Comparison of ENCODE assay signal across 9 cellular contexts in genomic region chr14:65228436-65228835, GRCh38.
A peak's percentile ranks its signal among the peaks of the same experiment; 100 is the strongest.
DNase-seq lines count a peak whose midpoint lies in the region; ATAC-seq, FAIRE-seq and TF ChIP-seq lines count a peak whose summit lies in the region.
"Had no signal": no experiment of that assay in that cellular context is flagged by ENCODE, and none has a peak within 500 bp of the region (broad histone marks: within the 10 kb centered on the region; RNA-seq: fewer than 3 reads in every experiment).

No MANE protein-coding gene starts in this region.

- no peaks in the 10 kb centered on the region for H3K27me3 Mint-ChIP-seq in activated B cell treated with CpG ODN at 0.5 μM for 24 hours

- POLR2A ChIA-PET in activated B cell treated with CpG ODN at 0.5 μM for 24 hours (lab: Charles Lee) = interaction anchor here (0.6 to 7.5 kb wide), 18 partner anchors 14 to 185 kb away, joined by 3 to 95 read pairs (median 4); partner anchors contain the start of gene FUT8

- no peaks in the 10 kb centered on the region for H3K36me3 Mint-ChIP-seq in activated B cell treated with CpG ODN at 0.5 μM for 24 hours (ENCODE audit: low read depth)

- H3K27ac ChIP-seq in left ventricle myocardium inferior (replicated peaks) = peak overlapping the region; percentile 92

- H3K4me1 Mint-ChIP-seq in activated B cell treated with CpG ODN at 0.5 μM for 24 hours = peaks cover 77% of the 10 kb centered on the region

- H3K9me3 Mint-ChIP-seq in activated B cell treated with CpG ODN at 0.5 μM for 24 hours = no peaks in the 10 kb centered on the region

- ATAC-seq in Right ventricle myocardium inferior (no peak), HG03060 (IDR thresholded peaks at IDR 0.05; ENCODE audit: low read depth, unreplicated experiment) (peak; percentile 90), activated B cell treated with CpG ODN at 0.5 μM for 24 hours (ENCODE audit: low read depth) (peak; percentile 89)

- H3K27me3 ChIP-seq in left ventricle myocardium inferior (ENCODE audit: low read depth) = no peaks in the 10 kb centered on the region

- H3K4me1 ChIP-seq in left ventricle myocardium inferior = peaks cover 42% of the 10 kb centered on the region

- no peak for DNase-seq in left ventricle myocardium inferior
- DNase-seq in Right ventricle myocardium inferior (ENCODE audit: missing footprints) = no peak
- no peak for DNase-seq in activated B cell treated with CpG ODN at 0.5 μM for 24 hours
- DNase-seq in urothelium cell line (ENCODE audit: low spot score) = no peak
- no peak for DNase-seq in HCEC 1CT
- no peak for DNase-seq in DMS 273 treated with DMSO at 0.1 percent for 48 hours (lab: John Stamatoyannopoulos, UW)
- no peak for DNase-seq in NCI-H1694 (lab: John Stamatoyannopoulos, UW)
- DNase-seq: NK-92 treated with Interleukin-12 subunit alpha and Interleukin-12 subunit beta, amount 100 ng/mL, for 24 hours had no signal

- no peaks in the 10 kb centered on the region for H3K9me3 ChIP-seq in left ventricle myocardium inferior (replicated peaks)

- FAIRE-seq in urothelium cell line (lab: Jason Lieb, UNC) = peak; percentile 46

- H3K4me3 Mint-ChIP-seq in activated B cell treated with CpG ODN at 0.5 μM for 24 hours = peak overlapping the region; percentile 86

- H3K4me3 ChIP-seq in left ventricle myocardium inferior = no peak overlapping the region

- no peaks in the 10 kb centered on the region for H3K36me3 ChIP-seq in left ventricle myocardium inferior

- TF ChIP-seq CTCF in left ventricle myocardium inferior (IDR thresholded peaks at IDR 0.05; ENCODE audit: borderline replicate concordance) (no peak), activated B cell treated with CpG ODN at 0.5 μM for 24 hours (IDR thresholded peaks at IDR 0.05) (no peak)

- H3K27ac Mint-ChIP-seq in activated B cell treated with CpG ODN at 0.5 μM for 24 hours = peak overlapping the region; percentile 87

- CTCF ChIA-PET in activated B cell treated with CpG ODN at 0.5 μM for 24 hours (lab: Charles Lee) = interaction anchor here (0.7 to 7.9 kb wide), 9 partner anchors 23 to 596 kb away, joined by 3 to 46 read pairs (median 4); partner anchors contain the start of gene FUT8

- intact Hi-C loops in left ventricle myocardium inferior (cut with micrococcal nuclease) (loop anchor here (10.0 kb wide), 1 partner anchor 186 kb away; the partner anchor contains the start of gene FUT8), Right ventricle myocardium inferior (cut with DNase I) (loop anchor here (5.0 kb wide), 1 partner anchor 184 kb away; the partner anchor contains the start of gene FUT8), activated B cell treated with CpG ODN at 0.5 μM for 24 hours (cut with micrococcal nuclease) (loop anchor here (1.0 to 5.0 kb wide), 11 partner anchors 18 to 596 kb away; partner anchors contain the start of genes FNTB and FUT8)
